In genomic region chr2:1366546-1367134, GRCh38 we compare ENCODE assay signal across 9 cellular contexts.
DNase-seq lines count a peak whose midpoint lies in the region; ATAC-seq lines count a peak whose summit lies in the region.
"Had no signal": no experiment of that assay in that cellular context is flagged by ENCODE, and none has a peak within 500 bp of the region (broad histone marks: within the 10 kb centered on the region; RNA-seq: fewer than 3 reads in every experiment).

No MANE protein-coding gene starts in this region.

- DNase-seq in DMS79 treated with DMSO at 0.1 percent for 48 hours (lab: John Stamatoyannopoulos, UW) (peak; percentile 65), NCI-H2081 (lab: John Stamatoyannopoulos, UW) (peak; percentile 92 to 97), caudate nucleus (lab: John Stamatoyannopoulos, UW) (peak in 57 of 61 donors; percentile 13 to 87 (median 52)), posterior cingulate gyrus (peak; percentile 67 to 98 (median 84)), NCI-H1694 (lab: John Stamatoyannopoulos, UW) (no peak), UCSD-AML1 (lab: John Stamatoyannopoulos, UW; ENCODE audit: unreplicated experiment) (no peak)
- DNase-seq: EL had no signal

- intact Hi-C loops in posterior cingulate gyrus (cut with DNase I) = loop anchor here (2.0 kb wide), 1 partner anchor 26 kb away; no protein-coding TSS in a partner anchor

- H3K27ac ChIP-seq in caudate nucleus (ENCODE audit: low read depth, low read length) = no peak overlapping the region

- ATAC-seq in GM18517 (IDR thresholded peaks at IDR 0.05; ENCODE audit: unreplicated experiment) (no peak), HG03280 (IDR thresholded peaks at IDR 0.05; ENCODE audit: unreplicated experiment) (no peak)

Comparison
In these comparisons a context has a peak if more than half of its experiments do, and no peak if none do; other contexts are left out.
1. DNase-seq: peak in DMS79 treated with DMSO at 0.1 percent for 48 hours (single experiment), NCI-H2081 (2 of 2), caudate nucleus (57 of 61) and posterior cingulate gyrus (10 of 10); none in NCI-H1694 (single experiment) and UCSD-AML1 (single experiment).